Comparison of ENCODE assay signal across 18 cellular contexts in the genomic region with DNA sequence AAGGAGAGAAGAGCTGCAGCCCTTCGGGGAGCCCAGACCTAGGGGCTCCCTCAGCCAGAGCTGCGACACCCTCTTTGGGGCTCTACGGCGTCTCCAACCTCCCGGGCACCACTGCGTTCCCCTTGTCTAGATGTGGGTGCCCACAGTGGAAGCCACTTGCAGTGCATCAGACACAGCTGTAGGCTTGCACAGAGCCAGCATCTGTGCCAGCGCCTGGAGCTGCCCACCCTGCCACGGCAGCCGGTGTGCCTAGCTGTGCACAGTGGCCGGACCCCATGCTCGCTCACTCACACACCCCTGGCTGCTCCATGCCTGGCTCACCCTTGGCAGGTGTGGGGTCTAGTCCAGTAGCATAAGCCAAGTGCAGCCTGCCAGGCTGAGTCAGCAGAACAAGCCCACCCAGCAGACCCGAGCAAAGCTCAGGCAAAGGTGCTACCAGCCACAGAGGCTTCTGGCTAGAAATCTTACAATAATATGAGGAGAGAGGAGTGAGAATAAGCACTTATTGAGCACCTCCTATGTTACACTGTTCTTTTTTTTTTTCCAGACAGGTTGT. TPM values are rescaled to one million over a fixed set of nuclear protein-coding genes. Genes with fewer than 3 reads are reported as not detected.
DNase-seq lines count a peak whose midpoint lies in the region; ATAC-seq, FAIRE-seq and TF ChIP-seq lines count a peak whose summit lies in the region.
"Had no signal": no experiment of that assay in that cellular context is flagged by ENCODE, and none has a peak within 500 bp of the region (broad histone marks: within the 10 kb centered on the region; RNA-seq: fewer than 3 reads in every experiment).

No MANE protein-coding gene starts in this region.

- no peak for TF ChIP-seq RAD21 in HepG2 (CRISPR knock-in tag; IDR thresholded peaks at IDR 0.05)

- H3K36me3 ChIP-seq in HepG2 (replicated peaks in 1 of 2; ENCODE audit: control insufficient read depth in 1 of 2, insufficient read depth in 2 of 2, low read length in 2 of 2) (no peaks in the 10 kb centered on the region), right lobe of liver (no peaks in the 10 kb centered on the region), OCI-LY1 (ENCODE audit: insufficient read depth, low read length) (no peaks in the 10 kb centered on the region), lower lobe of right lung (no peaks in the 10 kb centered on the region)
- no peaks in the 10 kb centered on the region for H3K36me3 ChIP-seq in CD8-positive, alpha-beta T cell (ENCODE audit: insufficient read depth, low read length)

- H3K9me2 ChIP-seq in OCI-LY1 (ENCODE audit: low read depth, low read length): no peaks in the 10 kb centered on the region

- H2AFZ ChIP-seq in HepG2 (ENCODE audit: low read length) (no peak overlapping the region), OCI-LY1 (ENCODE audit: low read length) (no peak overlapping the region)
- H2AFZ ChIP-seq: GM23338 had no signal

- CTCF ChIA-PET in HepG2 (lab: Yijun Ruan, JAX; ENCODE audit: low intra/inter-chr PET ratio, low total read pairs): no interaction called here
- CTCF ChIA-PET in CD8-positive, alpha-beta T cell (lab: Charles Lee): interaction anchor here (1.0 to 3.1 kb wide), 2 partner anchors 11 to 178 kb away, joined by 5 to 17 read pairs; no protein-coding TSS in a partner anchor

- H4K20me1 ChIP-seq in HepG2 (ENCODE audit: insufficient read depth, low read length) (no peaks in the 10 kb centered on the region), OCI-LY1 (ENCODE audit: insufficient read depth, low read length) (no peaks in the 10 kb centered on the region)

- no peaks in the 10 kb centered on the region for H3F3A ChIP-seq in OCI-LY1 (ENCODE audit: insufficient read depth, low read length)

- no peak overlapping the region for H3K4me2 ChIP-seq in HepG2 (ENCODE audit: low read depth, low read length)
- H3K4me2 ChIP-seq in OCI-LY1 (ENCODE audit: low read length): no peak overlapping the region
- H3K4me2 ChIP-seq: GM23338 had no signal

- TF ChIP-seq CTCF in HepG2 (CRISPR knock-in tag; IDR thresholded peaks at IDR 0.05) (no peak), right lobe of liver (IDR thresholded peaks at IDR 0.05) (no peak), OCI-LY1 (IDR thresholded peaks at IDR 0.05; ENCODE audit: low read length) (no peak), lower lobe of right lung (IDR thresholded peaks at IDR 0.05) (no peak)
- no peak for TF ChIP-seq CTCF in CD8-positive, alpha-beta T cell (IDR thresholded peaks at IDR 0.05)

- no peak for TF ChIP-seq POLR2A in HepG2 (IDR thresholded peaks at IDR 0.05; ENCODE audit: insufficient read depth in 1 of 2, low read depth in 2 of 2, low read length in 2 of 2)
- TF ChIP-seq POLR2A in right lobe of liver (IDR thresholded peaks at IDR 0.05): no peak

- no peak for DNase-seq in HepG2 (ENCODE audit: low spot score)
- DNase-seq in right lobe of liver: no peak
- DNase-seq in lower lobe of right lung: peak; percentile 20
- DNase-seq in CD8-positive, alpha-beta T cell: no peak
- DNase-seq: 8988T; C1 segment of cervical spinal cord; Caco-2; CD4-positive, alpha-beta memory T cell; DMS153; EL; GF-D8 had no signal

- H3K27ac Mint-ChIP-seq in CD8-positive, alpha-beta T cell: no peak overlapping the region
- H3K27ac Mint-ChIP-seq: GM23338, H9 had no signal

- no peaks in the 10 kb centered on the region for H3K9me3 ChIP-seq in HepG2 (ENCODE audit: low read length)
- no peaks in the 10 kb centered on the region for H3K9me3 ChIP-seq in right lobe of liver
- no peaks in the 10 kb centered on the region for H3K9me3 ChIP-seq in OCI-LY1 (ENCODE audit: low read length)
- no peaks in the 10 kb centered on the region for H3K9me3 ChIP-seq in lower lobe of right lung
- no peaks in the 10 kb centered on the region for H3K9me3 ChIP-seq in CD8-positive, alpha-beta T cell (ENCODE audit: low read length)
- H3K9me3 ChIP-seq: Caco-2 had no signal

- H3K79me2 ChIP-seq in HepG2 (ENCODE audit: insufficient read depth, low read length): no peaks in the 10 kb centered on the region
- no peaks in the 10 kb centered on the region for H3K79me2 ChIP-seq in OCI-LY1 (ENCODE audit: insufficient read depth, low read length)

- no peak overlapping the region for H3K4me3 Mint-ChIP-seq in CD8-positive, alpha-beta T cell
- H3K4me3 Mint-ChIP-seq: CD4-positive, alpha-beta memory T cell; GM23338; H9 had no signal

- TF ChIP-seq EP300 in HepG2 (IDR thresholded peaks at IDR 0.05; ENCODE audit: low read depth in 2 of 2, low read length in 2 of 2) (no peak), HepG2 (CRISPR knock-in tag; IDR thresholded peaks at IDR 0.05; ENCODE audit: borderline replicate concordance) (no peak)

- H3K9me3 Mint-ChIP-seq in CD8-positive, alpha-beta T cell: no peaks in the 10 kb centered on the region
- H3K9me3 Mint-ChIP-seq: CD4-positive, alpha-beta memory T cell had no signal

- H3K9ac ChIP-seq in HepG2 (ENCODE audit: insufficient read depth, low read depth, low read length) (no peak overlapping the region), OCI-LY1 (ENCODE audit: low read length) (no peak overlapping the region)

- H3K4me3 ChIP-seq in HepG2 (replicated peaks in 1 of 3; ENCODE audit: insufficient read depth in 1 of 3, low read depth in 2 of 3, low read length in 3 of 3) (no peak overlapping the region), right lobe of liver (no peak overlapping the region), OCI-LY1 (ENCODE audit: low read depth, low read length, poor library complexity, severe bottlenecking) (no peak overlapping the region), lower lobe of right lung (no peak overlapping the region)
- H3K4me3 ChIP-seq in CD8-positive, alpha-beta T cell (ENCODE audit: low read depth, low read length): no peak overlapping the region
- H3K4me3 ChIP-seq: GM23338 had no signal

- FAIRE-seq in HepG2 (lab: Jason Lieb, UNC): no peak
- FAIRE-seq: GM12891, GM18507 had no signal

- peaks cover 23% of the 10 kb centered on the region for H3K4me1 Mint-ChIP-seq in CD8-positive, alpha-beta T cell (ENCODE audit: low read depth)
- H3K4me1 Mint-ChIP-seq: GM23338 had no signal

- in situ Hi-C loops in HepG2 (cut with HindIII; ENCODE audit: extremely low pct_ligation_motif_present, low pct_unique_long_range_greater_than_20kb): no loop called here

- no peaks in the 10 kb centered on the region for H3K27me3 Mint-ChIP-seq in CD8-positive, alpha-beta T cell (ENCODE audit: low read depth)
- H3K27me3 Mint-ChIP-seq: CD4-positive, alpha-beta memory T cell had no signal

- H3K36me3 Mint-ChIP-seq in CD8-positive, alpha-beta T cell: no peaks in the 10 kb centered on the region
- H3K36me3 Mint-ChIP-seq: CD4-positive, alpha-beta memory T cell had no signal

- no peak overlapping the region for H3K27ac ChIP-seq in HepG2 (ENCODE audit: extremely low read length, insufficient read depth, low read length)
- H3K27ac ChIP-seq in right lobe of liver: peak overlapping the region in 1 of 3 donors; percentile 81
- H3K27ac ChIP-seq in OCI-LY1 (ENCODE audit: low read depth, low read length, poor library complexity, severe bottlenecking): peak overlapping the region; percentile 54
- no peak overlapping the region for H3K27ac ChIP-seq in lower lobe of right lung
- H3K27ac ChIP-seq in CD8-positive, alpha-beta T cell (ENCODE audit: low read depth, low read length): no peak overlapping the region

- ATAC-seq in HepG2 (no peak), right lobe of liver (no peak), lower lobe of right lung (peak in 1 of 2 donors; percentile 17), GM21737 (IDR thresholded peaks at IDR 0.05; ENCODE audit: unreplicated experiment) (no peak), HG02759 (IDR thresholded peaks at IDR 0.05; ENCODE audit: unreplicated experiment) (no peak)
- ATAC-seq in CD8-positive, alpha-beta T cell: no peak

- intact Hi-C loops in HepG2 (cut with micrococcal nuclease; ENCODE audit: unreplicated experiment): no loop called here
- intact Hi-C loops in right lobe of liver (cut with DNase I): no loop called here
- intact Hi-C loops in lower lobe of right lung (cut with DNase I): no loop called here
- intact Hi-C loops in CD8-positive, alpha-beta T cell (cut with DNase I, micrococcal nuclease): no loop called here

- H3K27me3 ChIP-seq in HepG2 (ENCODE audit: control insufficient read depth in 1 of 2, insufficient read depth in 2 of 2, low read length in 2 of 2) (peaks cover 0 to 8% of the 10 kb centered on the region in 2 experiments; a peak in 2 of 5 replicates), right lobe of liver (no peaks in the 10 kb centered on the region), OCI-LY1 (ENCODE audit: insufficient read depth, low read length) (no peaks in the 10 kb centered on the region), lower lobe of right lung (ENCODE audit: low read depth) (peaks cover 7% of the 10 kb centered on the region)
- H3K27me3 ChIP-seq in CD8-positive, alpha-beta T cell (ENCODE audit: insufficient read depth, low read length): no peaks in the 10 kb centered on the region

- 79% methylated on average over 11 of the region's 12 CpGs for WGBS in HepG2 (ENCODE audit: low lambda C conversion rate)
- WGBS in right lobe of liver (ENCODE audit: insufficient coverage, low coverage, low lambda C conversion rate, missing lambda C conversion rate): no CpG with 5 or more reads among the region's 12 CpGs

- no TSS peak for BruUV-seq in HepG2 (replicated peaks; lab: Mats Ljungman, UMichigan)

- POLR2A ChIA-PET in HepG2 (lab: Yijun Ruan, JAX): interaction anchor here (5.9 kb wide), 1 partner anchor 14 kb away, joined by 34 read pairs; a partner anchor contains a TSS
- POLR2A ChIA-PET in CD8-positive, alpha-beta T cell (lab: Charles Lee): interaction anchor here (0.6 kb wide), 1 partner anchor 72 kb away, joined by 5 read pairs; no protein-coding TSS in a partner anchor

- H3K4me1 ChIP-seq in HepG2 (ENCODE audit: insufficient read depth, low read length) (peaks cover 14% of the 10 kb centered on the region), right lobe of liver (peaks cover 0 to 9% (median 0%) of the 10 kb centered on the region in 4 donors), OCI-LY1 (ENCODE audit: insufficient read depth, low read length, severe bottlenecking) (peaks cover 14% of the 10 kb centered on the region), lower lobe of right lung (no peaks in the 10 kb centered on the region)
- H3K4me1 ChIP-seq in CD8-positive, alpha-beta T cell (ENCODE audit: insufficient read depth, low read length): peaks cover 16% of the 10 kb centered on the region
- H3K4me1 ChIP-seq: Caco-2 had no signal

RNA-seq across cellular contexts. Expression of a gene that starts 12.9 kb away (rescaled TPM):
- total RNA-seq in HepG2 (2016; rRNA removed; fragmentation: Illumina TruSeq; extraction: Trizol) (5.2 and 8.6 TPM in 2 replicates), right lobe of liver (100 to 1,000 TPM in 1 of 6 experiments, 10 to 100 TPM in 5; 11.2 to 153 (median 66.7) TPM), lower lobe of right lung (8.6 TPM)
- 4.8 and 8.6 TPM in 2 replicates for total RNA-seq in HepG2 (2016; cell fraction: cytosol; rRNA removed; fragmentation: Illumina TruSeq; extraction: Trizol; ENCODE audit: low read depth)
- 6.8 and 8.9 TPM in 2 replicates for total RNA-seq in HepG2 (2016; cell fraction: insoluble cytoplasmic fraction; rRNA removed; fragmentation: Illumina TruSeq; extraction: Trizol)
- 5.4 and 6.5 TPM in 2 replicates for total RNA-seq in HepG2 (2016; cell fraction: membrane; rRNA removed; fragmentation: Illumina TruSeq; extraction: Trizol)
- 10.5 and 11.8 TPM in 2 replicates for total RNA-seq in HepG2 (2016; cell fraction: nucleus; rRNA removed; fragmentation: Illumina TruSeq; extraction: Trizol)
- polyA plus RNA-seq in HepG2 (2011; rRNA removed): 3.3 and 4.0 TPM in 2 replicates
- 1.7 and 1.8 TPM in 2 replicates for polyA plus RNA-seq in HepG2 (2011; cell fraction: cytosol; rRNA removed)
- polyA plus RNA-seq in HepG2 (2011; cell fraction: nucleus; rRNA removed): 18.0 and 23.0 TPM in 2 replicates
- 3.3 and 3.7 TPM in 2 replicates for polyA plus RNA-seq in HepG2 (2012)
- 1.4 and 2.0 TPM in 2 replicates for polyA plus RNA-seq in HepG2 (2016; cell fraction: cytosol; fragmentation: Illumina TruSeq; extraction: Trizol; ENCODE audit: low read depth)
- polyA plus RNA-seq in HepG2 (2016; cell fraction: insoluble cytoplasmic fraction; fragmentation: Illumina TruSeq; extraction: Trizol; ENCODE audit: low read depth): 8.2 and 9.2 TPM in 2 replicates
- 2.7 and 2.8 TPM in 2 replicates for polyA plus RNA-seq in HepG2 (2016; cell fraction: membrane; fragmentation: Illumina TruSeq; extraction: Trizol; ENCODE audit: low read depth)
- polyA plus RNA-seq in HepG2 (2016; cell fraction: nucleus; fragmentation: Illumina TruSeq; extraction: Trizol; ENCODE audit: insufficient read depth, low read depth): 14.1 and 16.6 TPM in 2 replicates
- polyA minus RNA-seq in HepG2 (2011; rRNA and poly(A)+ RNA removed; ENCODE audit: low replicate concordance): 8.5 and 15.7 TPM in 2 replicates
- 1.7 and 2.4 TPM in 2 replicates for polyA minus RNA-seq in HepG2 (2011; cell fraction: cytosol; rRNA and poly(A)+ RNA removed)
- polyA minus RNA-seq in HepG2 (2011; cell fraction: nucleus; rRNA and poly(A)+ RNA removed): 13.1 and 14.7 TPM in 2 replicates
- total RNA-seq in CD8-positive, alpha-beta T cell: 10 to 100 TPM; 17.6 to 22.6 TPM
